In genomic region chr1:44084998-44085675, GRCh38 we compare ENCODE assay signal across 15 cellular contexts. TPM values are rescaled to one million over a fixed set of nuclear protein-coding genes. Genes with fewer than 3 reads are reported as not detected.
DNase-seq lines count a peak whose midpoint lies in the region; ATAC-seq and TF ChIP-seq lines count a peak whose summit lies in the region.
"Had no signal": no experiment of that assay in that cellular context is flagged by ENCODE, and none has a peak within 500 bp of the region (broad histone marks: within the 10 kb centered on the region; RNA-seq: fewer than 3 reads in every experiment).

No MANE protein-coding gene starts in this region.

- no peak overlapping the region for H3K14ac ChIP-seq in mesenchymal stem cell (ENCODE audit: low read length in 2 of 2)

- H4K8ac ChIP-seq in mesenchymal stem cell (ENCODE audit: low read length), result no peak overlapping the region

- no peaks in the 10 kb centered on the region for H3K27me3 ChIP-seq in MG63
- H3K27me3 ChIP-seq in mesenchymal stem cell (ENCODE audit: control insufficient read depth in 1 of 2, insufficient read depth in 1 of 2, low read length in 2 of 2), result no peaks in the 10 kb centered on the region

- H3K4me1 Mint-ChIP-seq in T-helper 17 cell, result no peaks in the 10 kb centered on the region
- H3K4me1 Mint-ChIP-seq: stimulated activated memory B cell treated with anti-CD40 and anti-IgM and Interleukin-4, amounts not matched to agents 10 μg/mL and 1 μg/mL and 100 μg/mL, for 72 hours had no signal

- DNase-seq in COLO829 (ENCODE audit: low spot score) (peak; percentile 45), MG63 (peak; percentile 51), cardiac fibroblast (ENCODE audit: low read depth in 2 of 2) (peak; percentile 87 to 93), mesenchymal stem cell (peak; percentile 64), cerebellar nuclear complex (lab: John Stamatoyannopoulos, UW) (no peak), T-helper 17 cell (no peak)
- DNase-seq in stimulated activated naive CD4-positive, alpha-beta T cell treated with Interleukin-2 at 50 U/mL for 16 hours (lab: John Stamatoyannopoulos, UW), result no peak
- DNase-seq: activated CD4-positive, alpha-beta T cell treated with anti-CD3 and anti-CD28 coated beads for 48 hours; COR-L47; NCI-H526; stimulated activated CD4-positive, alpha-beta T cell treated with anti-CD3 and anti-CD28 coated beads, Interleukin-2, amount 100 ng/mL, for 24 hours had no signal

- H3K27ac Mint-ChIP-seq in T-helper 17 cell, result no peak overlapping the region
- H3K27ac Mint-ChIP-seq: stimulated activated memory B cell treated with anti-CD40 and anti-IgM and Interleukin-4, amounts not matched to agents 10 μg/mL and 1 μg/mL and 100 μg/mL, for 72 hours had no signal

- no peak overlapping the region for H3K4me3 ChIP-seq in MG63
- no peak overlapping the region for H3K4me3 ChIP-seq in cardiac fibroblast (replicated peaks in 1 of 2; ENCODE audit: low read depth in 2 of 2, low read length in 2 of 2)
- H3K4me3 ChIP-seq in mesenchymal stem cell (ENCODE audit: insufficient read depth in 1 of 2, low read depth in 1 of 2, low read length in 2 of 2), result no peak overlapping the region

- no peak overlapping the region for H2BK12ac ChIP-seq in mesenchymal stem cell (ENCODE audit: low read length in 2 of 2)

- H3K4me3 Mint-ChIP-seq in T-helper 17 cell, result no peak overlapping the region
- H3K4me3 Mint-ChIP-seq: stimulated activated memory B cell treated with anti-CD40 and anti-IgM and Interleukin-4, amounts not matched to agents 10 μg/mL and 1 μg/mL and 100 μg/mL, for 72 hours had no signal

- H3K79me1 ChIP-seq in mesenchymal stem cell (replicated peaks; ENCODE audit: low read length, poor library complexity, severe bottlenecking), result no peaks in the 10 kb centered on the region

- peak overlapping the region; percentile 60 for H3K27ac ChIP-seq in mesenchymal stem cell (ENCODE audit: low read length, poor library complexity, severe bottlenecking)

- H2AK5ac ChIP-seq in mesenchymal stem cell (ENCODE audit: low read length, severe bottlenecking), result peak overlapping the region; percentile 45

- H3K36me3 ChIP-seq in MG63 (peaks cover 5% of the 10 kb centered on the region), mesenchymal stem cell (ENCODE audit: control insufficient read depth in 1 of 2, insufficient read depth in 2 of 2, low read depth in 1 of 2, low read length in 2 of 2) (no peaks in the 10 kb centered on the region)

- ATAC-seq in T-helper 17 cell (no peak), GM21786 (IDR thresholded peaks at IDR 0.05; ENCODE audit: unreplicated experiment) (no peak)
- ATAC-seq: stimulated activated memory B cell treated with anti-CD40 and anti-IgM and Interleukin-4, amounts not matched to agents 10 μg/mL and 1 μg/mL and 100 μg/mL, for 72 hours had no signal

- H4K91ac ChIP-seq in mesenchymal stem cell (ENCODE audit: low read length), result no peak overlapping the region

- 50% methylated on average over 2 of the region's 3 CpGs for WGBS in mesenchymal stem cell

- no peak overlapping the region for H2BK120ac ChIP-seq in mesenchymal stem cell (ENCODE audit: low read depth, low read length)

- H3K9ac ChIP-seq in mesenchymal stem cell (ENCODE audit: low read length), result peak overlapping the region; percentile 46

- H2AFZ ChIP-seq in mesenchymal stem cell (ENCODE audit: low read depth, low read length), result no peak overlapping the region

- no peak for TF ChIP-seq CTCF in cardiac fibroblast (IDR thresholded peaks at IDR 0.05; ENCODE audit: low read depth, low read length)

- peaks cover 63% of the 10 kb centered on the region for H3K27me3 Mint-ChIP-seq in T-helper 17 cell

- H3K9me3 ChIP-seq in MG63, result no peaks in the 10 kb centered on the region
- no peaks in the 10 kb centered on the region for H3K9me3 ChIP-seq in mesenchymal stem cell (ENCODE audit: control insufficient read depth, low read length)
- H3K9me3 ChIP-seq in T-helper 17 cell (ENCODE audit: control insufficient read depth, low read length, poor library complexity, severe bottlenecking), result no peaks in the 10 kb centered on the region

- no peak overlapping the region for H3K23ac ChIP-seq in mesenchymal stem cell (ENCODE audit: low read length in 2 of 2)

- peaks cover 14% of the 10 kb centered on the region for H3K4me1 ChIP-seq in mesenchymal stem cell (ENCODE audit: control insufficient read depth, insufficient read depth, low read depth, low read length)

- peaks cover 7% of the 10 kb centered on the region for H3K36me3 Mint-ChIP-seq in T-helper 17 cell (ENCODE audit: low read depth)
- H3K36me3 Mint-ChIP-seq: stimulated activated memory B cell treated with anti-CD40 and anti-IgM and Interleukin-4, amounts not matched to agents 10 μg/mL and 1 μg/mL and 100 μg/mL, for 72 hours had no signal

- H2BK15ac ChIP-seq in mesenchymal stem cell (ENCODE audit: low read depth, poor library complexity, severe bottlenecking), result no peak overlapping the region

- H3K4ac ChIP-seq in mesenchymal stem cell (ENCODE audit: low read depth in 1 of 2, low read length in 2 of 2), result no peak overlapping the region

- no peak overlapping the region for H3K4me2 ChIP-seq in mesenchymal stem cell (ENCODE audit: low read length, poor library complexity, severe bottlenecking)

- H2BK5ac ChIP-seq in mesenchymal stem cell (ENCODE audit: low read depth, low read length, poor library complexity, severe bottlenecking), result no peak overlapping the region

- H3K18ac ChIP-seq in mesenchymal stem cell (ENCODE audit: low read depth in 1 of 2, low read length in 2 of 2), result no peak overlapping the region

RNA-seq across cellular contexts. Expression of gene KLF17, which starts 33.5 kb away (rescaled TPM):
- total RNA-seq in MG63 (2014; rRNA removed; shearing (Covaris generic); ENCODE audit: low replicate concordance), result 3.1 TPM in 1 of 2 replicates, not detected in the other
- polyA plus RNA-seq in mesenchymal stem cell (2013, experiment 1 of 2), result not detected
- not detected for polyA plus RNA-seq in mesenchymal stem cell (2013, experiment 2 of 2)
- total RNA-seq in T-helper 17 cell, result not detected
- total RNA-seq: lower leg skin, osteocyte had no signal

RNA-seq across cellular contexts. Expression of gene SLC6A9, which starts 53.9 kb away (rescaled TPM):
- total RNA-seq in MG63 (2014; rRNA removed; shearing (Covaris generic); ENCODE audit: low replicate concordance), result 1.6 and 6.0 TPM in 2 replicates
- 18.3 TPM for polyA plus RNA-seq in mesenchymal stem cell (2013, experiment 1 of 2)
- 17.6 TPM for polyA plus RNA-seq in mesenchymal stem cell (2013, experiment 2 of 2)
- under 1 TPM in 1 of 2 donors, not detected in 1; 0.62 TPM for total RNA-seq in T-helper 17 cell

RNA-seq across cellular contexts. Expression of gene KLF18, which starts 56.3 kb away (rescaled TPM):
- total RNA-seq in MG63 (2014; rRNA removed; shearing (Covaris generic); ENCODE audit: low replicate concordance), result not detected in 2 replicates
- polyA plus RNA-seq in mesenchymal stem cell (2013, experiment 1 of 2), result not detected
- polyA plus RNA-seq in mesenchymal stem cell (2013, experiment 2 of 2), result not detected
- total RNA-seq in T-helper 17 cell, result not detected
- total RNA-seq: lower leg skin, osteocyte had no signal

Comparison
In these comparisons a context has a peak if more than half of its experiments do, and no peak if none do; other contexts are left out.
1. DNase-seq: peak in COLO829 (single experiment), MG63 (single experiment), cardiac fibroblast (2 of 2) and mesenchymal stem cell (single experiment); none in cerebellar nuclear complex (0 of 2), stimulated activated naive CD4-positive, alpha-beta T cell treated with Interleukin-2 at 50 U/mL for 16 hours (single experiment) and T-helper 17 cell (0 of 3).